In the genomic region with DNA sequence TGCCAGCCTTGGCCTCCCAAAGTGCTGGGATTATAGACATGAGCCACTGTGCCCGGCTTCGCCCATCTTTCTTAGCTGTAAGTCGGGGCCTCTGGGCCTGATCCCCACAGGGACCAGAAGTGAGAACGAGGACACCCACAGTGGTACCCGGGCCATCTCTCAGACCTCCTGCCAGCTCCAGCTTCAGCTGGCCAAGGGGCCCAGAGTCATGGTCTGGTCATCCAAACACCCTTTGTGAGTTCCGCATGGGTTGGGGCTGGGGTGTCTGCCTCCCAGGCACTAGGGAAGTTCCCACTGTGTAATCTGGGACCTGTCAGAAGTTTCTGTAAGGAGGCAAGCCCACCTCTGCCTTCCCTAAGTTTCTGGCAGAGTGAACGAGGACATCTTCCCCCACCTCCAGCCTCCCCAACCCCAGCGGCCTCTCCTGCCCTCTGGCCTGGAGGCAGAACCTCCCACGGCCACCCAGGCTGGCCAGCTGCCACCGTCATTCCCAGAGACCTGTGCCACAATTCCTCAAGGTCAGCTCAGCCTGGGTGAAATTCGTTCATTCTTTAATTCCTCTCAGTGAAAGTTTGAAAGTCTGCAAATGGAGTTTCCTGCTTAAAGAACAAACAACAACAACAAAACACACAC, we compare ENCODE assay signal across 21 cellular contexts. TPM values are rescaled to one million over a fixed set of nuclear protein-coding genes. Genes with fewer than 3 reads are reported as not detected.
DNase-seq lines count a peak whose midpoint lies in the region; ATAC-seq and TF ChIP-seq lines count a peak whose summit lies in the region.
"Had no signal": no experiment of that assay in that cellular context is flagged by ENCODE, and none has a peak within 500 bp of the region (broad histone marks: within the 10 kb centered on the region; RNA-seq: fewer than 3 reads in every experiment).

No MANE protein-coding gene starts in this region.

- no peaks in the 10 kb centered on the region for H3K27me3 ChIP-seq in heart left ventricle
- no peaks in the 10 kb centered on the region for H3K27me3 ChIP-seq in heart right ventricle
- no peaks in the 10 kb centered on the region for H3K27me3 ChIP-seq in body of pancreas
- no peaks in the 10 kb centered on the region for H3K27me3 ChIP-seq in lower lobe of right lung (ENCODE audit: low read depth)
- H3K27me3 ChIP-seq: BLaER1, MG63 had no signal

- DNase-seq in heart left ventricle (peak in 3 of 5 donors; percentile 7 to 41 (median 10)), heart right ventricle (no peak), body of pancreas (peak in 2 of 4 donors; percentile 39 to 40), lower lobe of right lung (peak; percentile 40), mucosa of gallbladder (ENCODE audit: low spot score) (no peak), NCI-H748 treated with DMSO at 0.1 percent for 48 hours (lab: John Stamatoyannopoulos, UW) (no peak)
- DNase-seq in stimulated activated CD8-positive, alpha-beta memory T cell treated with anti-CD3 and anti-CD28 coated beads, Interleukin-4, amount 100 ng/mL, for 48 hours: no peak
- DNase-seq: Calu3; CD8-positive, alpha-beta T cell; GF-D8; H9; Kasumi-1; MG63; NCI-H1048; NCI-H1436; NCI-H1930; NCI-H345; NCI-H524 treated with DMSO at 0.1 percent for 48 hours; PC-3 had no signal

- H3K27ac ChIP-seq in heart left ventricle (no peak overlapping the region), heart right ventricle (no peak overlapping the region), body of pancreas (no peak overlapping the region), lower lobe of right lung (no peak overlapping the region)
- H3K27ac ChIP-seq: BLaER1 had no signal

- H3K9me3 ChIP-seq in heart left ventricle: peaks cover 0 to 22% (median 6%) of the 10 kb centered on the region in 12 donors
- peaks cover 0 to 29% (median 9%) of the 10 kb centered on the region in 11 donors for H3K9me3 ChIP-seq in heart right ventricle
- H3K9me3 ChIP-seq in body of pancreas: peaks cover 0 to 4% (median 0%) of the 10 kb centered on the region in 3 donors
- H3K9me3 ChIP-seq in lower lobe of right lung: peaks cover 3% of the 10 kb centered on the region

- no peak for TF ChIP-seq CTCF in heart left ventricle (IDR thresholded peaks at IDR 0.05)
- no peak for TF ChIP-seq CTCF in heart right ventricle (IDR thresholded peaks at IDR 0.05)
- TF ChIP-seq CTCF in body of pancreas (IDR thresholded peaks at IDR 0.05): no peak
- no peak for TF ChIP-seq CTCF in lower lobe of right lung (IDR thresholded peaks at IDR 0.05)

- WGBS in heart left ventricle, 4 donors: 64 to 80% (median 77%) methylated on average over 5 to 11 of the region's 11 CpGs
- WGBS in heart right ventricle, 2 donors: 77 to 78% methylated on average over 11 of the region's 11 CpGs
- WGBS in body of pancreas, 2 donors: 51 to 56% methylated on average over 9 to 11 of the region's 11 CpGs

- TF ChIP-seq POLR2A in heart left ventricle (IDR thresholded peaks at IDR 0.05): no peak
- no peak for TF ChIP-seq POLR2A in body of pancreas (IDR thresholded peaks at IDR 0.05)

- H3K4me1 ChIP-seq in heart left ventricle (no peaks in the 10 kb centered on the region), heart right ventricle (no peaks in the 10 kb centered on the region), body of pancreas (peaks cover 6% of the 10 kb centered on the region), lower lobe of right lung (no peaks in the 10 kb centered on the region)
- H3K4me1 ChIP-seq: BLaER1 had no signal

- no peak overlapping the region for H3K4me3 ChIP-seq in heart left ventricle
- no peak overlapping the region for H3K4me3 ChIP-seq in heart right ventricle
- no peak overlapping the region for H3K4me3 ChIP-seq in body of pancreas
- no peak overlapping the region for H3K4me3 ChIP-seq in lower lobe of right lung
- H3K4me3 ChIP-seq: BLaER1, MG63 had no signal

- H3K36me3 ChIP-seq in heart left ventricle: no peaks in the 10 kb centered on the region
- no peaks in the 10 kb centered on the region for H3K36me3 ChIP-seq in heart right ventricle
- no peaks in the 10 kb centered on the region for H3K36me3 ChIP-seq in body of pancreas (replicated peaks in 1 of 2; ENCODE audit: insufficient read depth in 1 of 2, low read depth in 2 of 2)
- no peaks in the 10 kb centered on the region for H3K36me3 ChIP-seq in lower lobe of right lung
- H3K36me3 ChIP-seq: BLaER1, MG63 had no signal

- ATAC-seq in heart left ventricle: no peak
- ATAC-seq in heart right ventricle: no peak
- peak; percentile 49 for ATAC-seq in body of pancreas
- ATAC-seq in lower lobe of right lung: no peak
- ATAC-seq: CD8-positive, alpha-beta T cell; PC-3 had no signal

- intact Hi-C loops in heart left ventricle (cut with DNase I): no loop called here
- intact Hi-C loops in heart right ventricle (cut with DNase I): no loop called here
- intact Hi-C loops in body of pancreas (cut with DNase I): no loop called here
- intact Hi-C loops in lower lobe of right lung (cut with DNase I): no loop called here

RNA-seq across cellular contexts. Expression of a gene that starts 19.5 kb away (rescaled TPM):
- total RNA-seq in heart left ventricle (not detected), heart right ventricle (not detected), body of pancreas (not detected), lower lobe of right lung (not detected), mucosa of gallbladder (not detected)
- polyA plus RNA-seq in heart left ventricle (not detected), heart right ventricle (not detected)
- total RNA-seq: A673; Calu3; CD8-positive, alpha-beta T cell; H9; PC-3 had no signal

Comparison
In these comparisons a context has a peak if more than half of its experiments do, and no peak if none do; other contexts are left out.
1. DNase-seq: peak in heart left ventricle (3 of 5) and lower lobe of right lung (single experiment); none in heart right ventricle (0 of 2), mucosa of gallbladder (single experiment), NCI-H748 treated with DMSO at 0.1 percent for 48 hours (single experiment) and stimulated activated CD8-positive, alpha-beta memory T cell treated with anti-CD3 and anti-CD28 coated beads, Interleukin-4, amount 100 ng/mL, for 48 hours (single experiment).